23 cellular contexts compared by ENCODE assay signal in genomic region chr11:2235588-2236326, GRCh38. TPM values are rescaled to one million over a fixed set of nuclear protein-coding genes. Genes with fewer than 3 reads are reported as not detected.
A peak's percentile ranks its signal among the peaks of the same experiment; 100 is the strongest.
DNase-seq lines count a peak whose midpoint lies in the region; ATAC-seq, FAIRE-seq and TF ChIP-seq lines count a peak whose summit lies in the region.
"Had no signal": no experiment of that assay in that cellular context is flagged by ENCODE, and none has a peak within 500 bp of the region (broad histone marks: within the 10 kb centered on the region; RNA-seq: fewer than 3 reads in every experiment).

No MANE protein-coding gene starts in this region.

- no peak for TF ChIP-seq EP300 in K562 (IDR thresholded peaks at IDR 0.05; ENCODE audit: low read length)

- CTCF ChIA-PET in K562 (lab: Yijun Ruan, JAX; ENCODE audit: low intra/inter-chr PET ratio): no interaction called here
- CTCF ChIA-PET in activated CD8-positive, alpha-beta T cell treated with anti-CD3 and anti-CD28 coated beads for 36 hours (lab: Charles Lee): interaction anchor here (0.8 kb wide), 1 partner anchor 49 kb away, joined by 3 read pairs; no protein-coding TSS in a partner anchor

- H3K27me3 ChIP-seq in K562 (ENCODE audit: control insufficient read depth in 2 of 2, insufficient read depth in 2 of 2, low read length in 2 of 2): peaks cover 19 to 39% of the 10 kb centered on the region in 2 experiments
- H3K27me3 ChIP-seq in right lobe of liver: no peaks in the 10 kb centered on the region
- H3K27me3 ChIP-seq in neural progenitor cell: peaks cover 28% of the 10 kb centered on the region
- H3K27me3 ChIP-seq in upper lobe of right lung: no peaks in the 10 kb centered on the region
- H3K27me3 ChIP-seq: BLaER1 treated with 17β-estradiol and CSF1 and Interleukin-3, amounts not matched to agents 10 nM and 100 nM; MG63 had no signal

- peak in 1 of 4 experiments; percentile 3 for DNase-seq in K562 (ENCODE audit: extremely low read depth in 1 of 4, low spot score in 3 of 4)
- no peak for DNase-seq in right lobe of liver
- peak; percentile 31 for DNase-seq in neural progenitor cell (ENCODE audit: low spot score)
- no peak for DNase-seq in upper lobe of right lung
- no peak for DNase-seq in stimulated activated naive CD8-positive, alpha-beta T cell treated with anti-CD3 and anti-CD28 coated beads, Interleukin-15, amount 100 ng/mL, for 72 hours
- DNase-seq in NCI-H1694 treated with DMSO at 0.1 percent for 48 hours (lab: John Stamatoyannopoulos, UW): no peak
- DNase-seq in activated CD8-positive, alpha-beta T cell treated with anti-CD3 and anti-CD28 coated beads for 36 hours: no peak
- DNase-seq: AML-193; CD4-positive, alpha-beta T cell; KG1; MG63; NCI-H2029 treated with DMSO at 0.1 percent for 48 hours; NCI-H446 treated with DMSO at 0.1 percent for 48 hours; NCI-H526 treated with DMSO at 0.1 percent for 48 hours; PC-9; SHP77 had no signal

- peak overlapping the region; percentile 95 for H3K27ac Mint-ChIP-seq in neural progenitor cell
- no peak overlapping the region for H3K27ac Mint-ChIP-seq in stimulated activated naive CD8-positive, alpha-beta T cell treated with anti-CD3 and anti-CD28 coated beads, Interleukin-15, amount 100 ng/mL, for 72 hours
- no peak overlapping the region for H3K27ac Mint-ChIP-seq in activated CD8-positive, alpha-beta T cell treated with anti-CD3 and anti-CD28 coated beads for 36 hours
- H3K27ac Mint-ChIP-seq: CD4-positive, alpha-beta T cell had no signal

- H3K4me3 ChIP-seq in K562 (no peak overlapping the region), right lobe of liver (no peak overlapping the region), neural progenitor cell (no peak overlapping the region), upper lobe of right lung (no peak overlapping the region)
- H3K4me3 ChIP-seq: A549; BLaER1 treated with 17β-estradiol and CSF1 and Interleukin-3, amounts not matched to agents 10 nM and 100 nM; MG63; PC-9 had no signal

- H3K9me3 Mint-ChIP-seq in neural progenitor cell: peaks cover 16% of the 10 kb centered on the region
- peaks cover 8 to 19% of the 10 kb centered on the region in 2 donors for H3K9me3 Mint-ChIP-seq in stimulated activated naive CD8-positive, alpha-beta T cell treated with anti-CD3 and anti-CD28 coated beads, Interleukin-15, amount 100 ng/mL, for 72 hours
- H3K9me3 Mint-ChIP-seq in activated CD8-positive, alpha-beta T cell treated with anti-CD3 and anti-CD28 coated beads for 36 hours: peaks cover 6% of the 10 kb centered on the region

- H3K9me3 ChIP-seq in K562 (replicated peaks; ENCODE audit: control insufficient read depth, insufficient read depth, low read depth, low read length): no peaks in the 10 kb centered on the region
- H3K9me3 ChIP-seq in right lobe of liver: no peaks in the 10 kb centered on the region
- H3K9me3 ChIP-seq in neural progenitor cell (ENCODE audit: low read depth): no peaks in the 10 kb centered on the region
- no peaks in the 10 kb centered on the region for H3K9me3 ChIP-seq in upper lobe of right lung

- peak overlapping the region; percentile 16 for H3K4me3 Mint-ChIP-seq in neural progenitor cell
- no peak overlapping the region for H3K4me3 Mint-ChIP-seq in stimulated activated naive CD8-positive, alpha-beta T cell treated with anti-CD3 and anti-CD28 coated beads, Interleukin-15, amount 100 ng/mL, for 72 hours
- H3K4me3 Mint-ChIP-seq in activated CD8-positive, alpha-beta T cell treated with anti-CD3 and anti-CD28 coated beads for 36 hours: no peak overlapping the region
- H3K4me3 Mint-ChIP-seq: CD4-positive, alpha-beta T cell had no signal

- in situ Hi-C loops in K562 (cut with MboI): no loop called here

- ATAC-seq in K562: no peak
- ATAC-seq in right lobe of liver: peak; percentile 69 to 90 (median 84)
- peak; percentile 46 for ATAC-seq in upper lobe of right lung
- no peak for ATAC-seq in stimulated activated naive CD8-positive, alpha-beta T cell treated with anti-CD3 and anti-CD28 coated beads, Interleukin-15, amount 100 ng/mL, for 72 hours
- ATAC-seq in activated CD8-positive, alpha-beta T cell treated with anti-CD3 and anti-CD28 coated beads for 36 hours: no peak
- ATAC-seq: A549 had no signal

- H3K9ac ChIP-seq in K562 (ENCODE audit: insufficient read depth in 1 of 2, low read depth in 2 of 2, low read length in 2 of 2): no peak overlapping the region
- no peak overlapping the region for H3K9ac ChIP-seq in neural progenitor cell
- H3K9ac ChIP-seq: BLaER1 treated with 17β-estradiol and CSF1 and Interleukin-3, amounts not matched to agents 10 nM and 100 nM had no signal

- H4K20me1 ChIP-seq in K562 (replicated peaks; ENCODE audit: control insufficient read depth, insufficient read depth, low read length): no peaks in the 10 kb centered on the region
- no peaks in the 10 kb centered on the region for H4K20me1 ChIP-seq in neural progenitor cell (ENCODE audit: low read depth)
- H4K20me1 ChIP-seq: BLaER1 treated with 17β-estradiol and CSF1 and Interleukin-3, amounts not matched to agents 10 nM and 100 nM had no signal

- H3K4me1 Mint-ChIP-seq in neural progenitor cell: peaks cover 16% of the 10 kb centered on the region
- no peaks in the 10 kb centered on the region for H3K4me1 Mint-ChIP-seq in stimulated activated naive CD8-positive, alpha-beta T cell treated with anti-CD3 and anti-CD28 coated beads, Interleukin-15, amount 100 ng/mL, for 72 hours
- H3K4me1 Mint-ChIP-seq in activated CD8-positive, alpha-beta T cell treated with anti-CD3 and anti-CD28 coated beads for 36 hours (ENCODE audit: low read depth): no peaks in the 10 kb centered on the region

- H3K27me3 Mint-ChIP-seq in neural progenitor cell (ENCODE audit: insufficient read depth, low read depth): peaks cover 4% of the 10 kb centered on the region
- H3K27me3 Mint-ChIP-seq in stimulated activated naive CD8-positive, alpha-beta T cell treated with anti-CD3 and anti-CD28 coated beads, Interleukin-15, amount 100 ng/mL, for 72 hours: no peaks in the 10 kb centered on the region
- peaks cover 6% of the 10 kb centered on the region for H3K27me3 Mint-ChIP-seq in activated CD8-positive, alpha-beta T cell treated with anti-CD3 and anti-CD28 coated beads for 36 hours

- H3K79me2 ChIP-seq in K562 (ENCODE audit: control insufficient read depth, insufficient read depth, low read length) (no peaks in the 10 kb centered on the region), neural progenitor cell (ENCODE audit: low read depth) (no peaks in the 10 kb centered on the region)

- H3F3A ChIP-seq in neural progenitor cell (ENCODE audit: low read depth): no peaks in the 10 kb centered on the region

- no peak for TF ChIP-seq POLR2A in K562 (conservative IDR thresholded peaks at IDR 0.05)
- no peak for TF ChIP-seq POLR2A in right lobe of liver (IDR thresholded peaks at IDR 0.05)

- intact Hi-C loops in K562 (cut with micrococcal nuclease): no loop called here
- intact Hi-C loops in right lobe of liver (cut with DNase I): no loop called here
- intact Hi-C loops in upper lobe of right lung (cut with DNase I): no loop called here
- intact Hi-C loops in activated CD8-positive, alpha-beta T cell treated with anti-CD3 and anti-CD28 coated beads for 36 hours (cut with micrococcal nuclease): no loop called here

- H3K36me3 Mint-ChIP-seq in neural progenitor cell: no peaks in the 10 kb centered on the region
- no peaks in the 10 kb centered on the region for H3K36me3 Mint-ChIP-seq in activated CD8-positive, alpha-beta T cell treated with anti-CD3 and anti-CD28 coated beads for 36 hours (ENCODE audit: low read depth)

- POLR2A ChIA-PET in K562 (lab: Yijun Ruan, JAX): no interaction called here
- POLR2A ChIA-PET in activated CD8-positive, alpha-beta T cell treated with anti-CD3 and anti-CD28 coated beads for 36 hours (lab: Charles Lee): no interaction called here

- no peaks in the 10 kb centered on the region for H3K9me1 ChIP-seq in K562 (ENCODE audit: control insufficient read depth, insufficient read depth, low read length)

- TF ChIP-seq CTCF in K562 (IDR thresholded peaks at IDR 0.05 in 2 of 3, conservative IDR thresholded peaks at IDR 0.05 in 1 of 3; ENCODE audit: insufficient read depth in 2 of 3, low read depth in 1 of 3, low read length in 3 of 3) (no peak), right lobe of liver (IDR thresholded peaks at IDR 0.05) (no peak), neural progenitor cell (IDR thresholded peaks at IDR 0.05) (no peak), upper lobe of right lung (IDR thresholded peaks at IDR 0.05) (no peak)
- no peak for TF ChIP-seq CTCF in activated CD8-positive, alpha-beta T cell treated with anti-CD3 and anti-CD28 coated beads for 36 hours (IDR thresholded peaks at IDR 0.05)

- WGBS in K562 (ENCODE audit: insufficient coverage, low coverage, missing lambda C conversion rate): 3% methylated on average over 13 of the region's 14 CpGs
- 70% methylated on average over 8 of the region's 14 CpGs for WGBS in right lobe of liver (ENCODE audit: insufficient coverage, low coverage, low lambda C conversion rate, missing lambda C conversion rate)

- TF ChIP-seq RAD21 in K562 (CRISPR knock-in tag; conservative IDR thresholded peaks at IDR 0.05 in 1 of 2, IDR thresholded peaks at IDR 0.05 in 1 of 2): no peak

- no peak overlapping the region for H3K27ac ChIP-seq in K562 (ENCODE audit: extremely low read depth, low read depth, low read length)
- H3K27ac ChIP-seq in right lobe of liver: peak overlapping the region; percentile 5 to 24 (median 15)
- H3K27ac ChIP-seq in neural progenitor cell: no peak overlapping the region
- peak overlapping the region; percentile 55 for H3K27ac ChIP-seq in upper lobe of right lung
- H3K27ac ChIP-seq: A549; BLaER1 treated with 17β-estradiol and CSF1 and Interleukin-3, amounts not matched to agents 10 nM and 100 nM; PC-9; RWPE1 had no signal

- BruUV-seq in K562 (replicated peaks; lab: Mats Ljungman, UMichigan): no TSS peak

- H3K4me1 ChIP-seq in K562 (replicated peaks in 1 of 2; ENCODE audit: control insufficient read depth in 2 of 2, insufficient read depth in 2 of 2, low read length in 2 of 2) (no peaks in the 10 kb centered on the region), right lobe of liver (no peaks in the 10 kb centered on the region), neural progenitor cell (peaks cover 20% of the 10 kb centered on the region), upper lobe of right lung (no peaks in the 10 kb centered on the region)
- H3K4me1 ChIP-seq: A549; BLaER1 treated with 17β-estradiol and CSF1 and Interleukin-3, amounts not matched to agents 10 nM and 100 nM had no signal

- no peaks in the 10 kb centered on the region for H3K36me3 ChIP-seq in K562 (ENCODE audit: control insufficient read depth, insufficient read depth, low read length)
- no peaks in the 10 kb centered on the region for H3K36me3 ChIP-seq in right lobe of liver
- H3K36me3 ChIP-seq in neural progenitor cell: no peaks in the 10 kb centered on the region
- no peaks in the 10 kb centered on the region for H3K36me3 ChIP-seq in upper lobe of right lung
- H3K36me3 ChIP-seq: BLaER1 treated with 17β-estradiol and CSF1 and Interleukin-3, amounts not matched to agents 10 nM and 100 nM; MG63 had no signal

- H3K4me2 ChIP-seq in K562 (ENCODE audit: insufficient read depth, low read length) (no peak overlapping the region), neural progenitor cell (peak overlapping the region; percentile 31)
- H3K4me2 ChIP-seq: A549; BLaER1 treated with 17β-estradiol and CSF1 and Interleukin-3, amounts not matched to agents 10 nM and 100 nM; PC-9 had no signal

- FAIRE-seq in K562 (lab: Jason Lieb, UNC): no peak
- FAIRE-seq: A549, D721Med, GM19239, HTR-8/SVneo had no signal

- no peak overlapping the region for H2AFZ ChIP-seq in K562 (ENCODE audit: low read depth, low read length)
- peak overlapping the region; percentile 80 for H2AFZ ChIP-seq in neural progenitor cell (replicated peaks)
- H2AFZ ChIP-seq: PC-9 had no signal

RNA-seq across cellular contexts. Expression of gene ASCL2, which starts 34.6 kb away (rescaled TPM):
- total RNA-seq in K562 (2011; cell fraction: chromatin; rRNA removed; ENCODE audit: low replicate concordance): 0.25 and 0.30 TPM in 2 replicates
- total RNA-seq in K562 (2011; cell fraction: nucleolus; rRNA removed): 0.79 and 0.83 TPM in 2 replicates
- 0.22 and 0.31 TPM in 2 replicates for total RNA-seq in K562 (2011; cell fraction: nucleoplasm; rRNA removed)
- 1.4 and 1.7 TPM in 2 replicates for total RNA-seq in K562 (2014; rRNA removed)
- 0.11 TPM in 1 of 2 replicates, not detected in the other for total RNA-seq in K562 (2014; rRNA removed; fragmentation: Illumina TruSeq; extraction: Trizol)
- total RNA-seq in K562 (2015; rRNA removed; fragmentation: Illumina TruSeq; extraction: Trizol): 0.36 and 0.53 TPM in 2 replicates
- total RNA-seq in K562 (2021): 1.1 and 1.2 TPM in 2 replicates
- 0.07 and 0.15 TPM in 2 replicates for polyA plus RNA-seq in K562 (2011; rRNA removed)
- polyA plus RNA-seq in K562 (2011; cell fraction: cytosol; rRNA removed): 0.15 and 1.7 TPM in 2 replicates
- polyA plus RNA-seq in K562 (2011; cell fraction: nucleus; rRNA removed): 0.13 and 0.40 TPM in 2 replicates
- polyA plus RNA-seq in K562 (2012): 0.93 and 1.0 TPM in 2 replicates
- polyA plus RNA-seq in K562 (2014; fragmentation: Illumina TruSeq; extraction: Trizol): 0.12 and 0.26 TPM in 2 replicates
- polyA plus RNA-seq in K562 (2014; fragmentation: Nextera tagmentation; extraction: Ambion mirVana): not detected
- polyA plus RNA-seq in K562 (2014; rRNA removed): 0.76 and 1.4 TPM in 2 replicates
- not detected in 2 replicates for polyA minus RNA-seq in K562 (2011; rRNA and poly(A)+ RNA removed)
- not detected in 2 replicates for polyA minus RNA-seq in K562 (2011; cell fraction: cytosol; rRNA and poly(A)+ RNA removed)
- 0.22 and 0.27 TPM in 2 replicates for polyA minus RNA-seq in K562 (2011; cell fraction: nucleus; rRNA and poly(A)+ RNA removed)
- under 1 TPM; 0.42 to 0.81 (median 0.64) TPM for total RNA-seq in right lobe of liver
- total RNA-seq in neural progenitor cell (ENCODE audit: low replicate concordance): 2.2 TPM in 1 of 2 replicates, not detected in the other
- total RNA-seq in upper lobe of right lung: 2.2 TPM
- 1 to 10 TPM; 2.7 to 3.4 TPM for total RNA-seq in activated CD8-positive, alpha-beta T cell treated with anti-CD3 and anti-CD28 coated beads for 36 hours
- total RNA-seq: CD4-positive, alpha-beta T cell; H4; PC-9 had no signal
- polyA plus RNA-seq: A549 had no signal

Comparison
In these comparisons a context has a peak if more than half of its experiments do, and no peak if none do; other contexts are left out.
1. ATAC-seq: peak in right lobe of liver (4 of 4) and upper lobe of right lung (single experiment); none in K562 (single experiment), stimulated activated naive CD8-positive, alpha-beta T cell treated with anti-CD3 and anti-CD28 coated beads, Interleukin-15, amount 100 ng/mL, for 72 hours (single experiment) and activated CD8-positive, alpha-beta T cell treated with anti-CD3 and anti-CD28 coated beads for 36 hours (single experiment).
2. H3K27ac ChIP-seq: peak in right lobe of liver (3 of 3) and upper lobe of right lung (single experiment); none in K562 (single experiment) and neural progenitor cell (single experiment).